Comparison of ENCODE assay signal across 1 cellular context in the genomic region with DNA sequence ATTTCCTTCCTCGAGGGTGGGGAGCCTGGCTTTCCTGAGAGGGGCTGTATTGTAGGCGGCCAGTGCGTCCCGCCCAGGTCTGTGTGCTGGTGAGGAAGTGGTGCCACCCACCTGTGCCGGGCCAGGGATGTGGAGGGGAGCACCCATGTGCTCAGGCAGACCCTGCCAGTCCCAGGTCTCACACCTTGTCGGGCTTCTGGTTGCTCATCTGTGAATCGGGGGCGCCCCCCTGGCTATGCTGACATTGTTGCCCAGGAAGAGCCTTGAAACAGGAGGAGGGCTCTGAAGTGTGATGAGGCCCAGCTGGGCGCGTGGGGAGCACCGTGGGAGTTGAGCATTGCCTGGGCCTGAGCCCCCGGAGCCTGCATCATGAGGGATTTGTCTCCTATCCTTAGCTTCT.
TF ChIP-seq lines count a peak whose summit lies in the region.

No MANE protein-coding gene starts in this region.

TF ChIP-seq in HepG2, 621 proteins besides CTCF, POLR2A, EP300 and RAD21:
- TF ChIP-seq ZNF263 (CRISPR knock-in tag; IDR thresholded peaks at IDR 0.05): peak; percentile 69
- no peak for TF ChIP-seq ZNF724P (CRISPR knock-in tag; IDR thresholded peaks at IDR 0.05; ENCODE audit: borderline replicate concordance)
- TF ChIP-seq ZFYVE20 (CRISPR knock-in tag; IDR thresholded peaks at IDR 0.05; ENCODE audit: borderline replicate concordance, low read depth): no peak
